ENCODE assay signal across 33 cellular contexts in the genomic region with DNA sequence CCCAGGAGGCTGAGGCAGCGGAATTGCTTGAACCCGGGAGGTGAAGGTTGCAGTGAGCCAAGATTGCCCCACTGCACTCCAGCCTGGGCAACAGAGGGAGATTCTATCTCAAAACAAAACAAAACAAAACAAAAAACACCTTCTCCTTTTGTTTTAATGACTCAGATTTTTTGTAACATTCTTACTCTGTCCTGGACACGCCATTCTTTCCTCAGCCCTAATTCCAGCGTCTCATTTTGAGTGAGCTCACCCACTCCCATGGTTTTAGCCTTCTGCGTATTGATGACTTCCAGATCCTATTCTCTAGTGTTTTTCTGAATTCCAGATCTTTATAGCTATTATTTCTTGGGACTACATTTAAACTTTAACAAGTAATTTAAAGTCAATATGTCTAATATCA.
DNase-seq lines count a peak whose midpoint lies in the region; ATAC-seq and TF ChIP-seq lines count a peak whose summit lies in the region.
"Had no signal": no experiment of that assay in that cellular context is flagged by ENCODE, and none has a peak within 500 bp of the region (broad histone marks: within the 10 kb centered on the region; RNA-seq: fewer than 3 reads in every experiment).

No MANE protein-coding gene starts in this region.

- H2BK12ac ChIP-seq in trophoblast cell (ENCODE audit: low read length): no peak overlapping the region

- intact Hi-C loops in activated T-helper 1 cell treated with anti-CD3 and anti-CD28 coated beads, Interleukin-12 subunit alpha, Interleukin-12 subunit beta, Interleukin-2, Interleukin-4 antibody, amounts not matched to agents 30 ng/mL and 10 ng/mL and 1 ng/mL, durations not matched to agents 14 hours and 24 hours and 36 hours (cut with micrococcal nuclease): no loop called here

- H3K36me3 ChIP-seq in trophoblast cell (ENCODE audit: control insufficient read depth in 1 of 2, insufficient read depth in 2 of 2, low read length in 2 of 2): no peaks in the 10 kb centered on the region
- H3K36me3 ChIP-seq: BE2C; BLaER1; BLaER1 treated with 17β-estradiol and CSF1 and Interleukin-3, amounts not matched to agents 10 nM and 100 nM had no signal

- no peak overlapping the region for H3K4ac ChIP-seq in trophoblast cell (ENCODE audit: low read depth, low read length)

- H3K14ac ChIP-seq in trophoblast cell (ENCODE audit: low read length): no peak overlapping the region

- no peaks in the 10 kb centered on the region for H3K79me2 ChIP-seq in trophoblast cell (ENCODE audit: control insufficient read depth, insufficient read depth, low read length, poor library complexity)

- peaks cover 1% of the 10 kb centered on the region for H3K79me1 ChIP-seq in trophoblast cell (ENCODE audit: low read length)

- H2BK5ac ChIP-seq in trophoblast cell (ENCODE audit: low read depth, low read length, poor library complexity): no peak overlapping the region

- no peak overlapping the region for H3K4me3 ChIP-seq in trophoblast cell (ENCODE audit: low read depth, low read length)
- H3K4me3 ChIP-seq: A549; BLaER1; BLaER1 treated with 17β-estradiol and CSF1 and Interleukin-3, amounts not matched to agents 10 nM and 100 nM had no signal

- H3K4me1 Mint-ChIP-seq in T-helper 17 cell (no peaks in the 10 kb centered on the region), nephron progenitor cell (peaks cover 6% of the 10 kb centered on the region)
- H3K4me1 Mint-ChIP-seq in activated T-helper 1 cell treated with anti-CD3 and anti-CD28 coated beads, Interleukin-12 subunit alpha, Interleukin-12 subunit beta, Interleukin-2, Interleukin-4 antibody, amounts not matched to agents 30 ng/mL and 10 ng/mL and 1 ng/mL, durations not matched to agents 14 hours and 24 hours and 36 hours (ENCODE audit: low read depth): no peaks in the 10 kb centered on the region
- H3K4me1 Mint-ChIP-seq: B cell; CD14-positive monocyte; CD4-positive, alpha-beta memory T cell; CD4-positive, CD25-positive, alpha-beta regulatory T cell; CD8-positive, alpha-beta memory T cell had no signal

- H2BK120ac ChIP-seq in trophoblast cell (ENCODE audit: insufficient read depth, low read length, poor library complexity): no peak overlapping the region

- no CpG with 5 or more reads among the region's 5 CpGs for WGBS in trophoblast cell (ENCODE audit: extremely low coverage, insufficient coverage, insufficient read length)

- no peak overlapping the region for H2AK5ac ChIP-seq in trophoblast cell (ENCODE audit: low read length)

- peaks cover 0 to 3% of the 10 kb centered on the region in 2 experiments for H3K4me1 ChIP-seq in trophoblast cell (ENCODE audit: control insufficient read depth in 1 of 2, insufficient read depth in 2 of 2, low read length in 2 of 2)
- H3K4me1 ChIP-seq: BE2C, Caco-2 had no signal

- no peak overlapping the region for H3K23ac ChIP-seq in trophoblast cell (ENCODE audit: low read length)

- ATAC-seq in T-helper 17 cell (no peak), GM18505 (IDR thresholded peaks at IDR 0.05; ENCODE audit: unreplicated experiment) (no peak)
- ATAC-seq: A549; CD8-positive, alpha-beta T cell had no signal

- no peak for TF ChIP-seq CTCF in nephron progenitor cell (IDR thresholded peaks at IDR 0.05)

- peaks cover 34% of the 10 kb centered on the region for H3K27me3 Mint-ChIP-seq in T-helper 17 cell
- peaks cover 8% of the 10 kb centered on the region for H3K27me3 Mint-ChIP-seq in nephron progenitor cell (ENCODE audit: low read depth, poor library complexity)
- H3K27me3 Mint-ChIP-seq in activated T-helper 1 cell treated with anti-CD3 and anti-CD28 coated beads, Interleukin-12 subunit alpha, Interleukin-12 subunit beta, Interleukin-2, Interleukin-4 antibody, amounts not matched to agents 30 ng/mL and 10 ng/mL and 1 ng/mL, durations not matched to agents 14 hours and 24 hours and 36 hours (ENCODE audit: insufficient read depth): peaks cover 6% of the 10 kb centered on the region
- H3K27me3 Mint-ChIP-seq: CD4-positive, CD25-positive, alpha-beta regulatory T cell had no signal

- H3K4me3 Mint-ChIP-seq in T-helper 17 cell (no peak overlapping the region), nephron progenitor cell (no peak overlapping the region)
- no peak overlapping the region for H3K4me3 Mint-ChIP-seq in activated T-helper 1 cell treated with anti-CD3 and anti-CD28 coated beads, Interleukin-12 subunit alpha, Interleukin-12 subunit beta, Interleukin-2, Interleukin-4 antibody, amounts not matched to agents 30 ng/mL and 10 ng/mL and 1 ng/mL, durations not matched to agents 14 hours and 24 hours and 36 hours
- H3K4me3 Mint-ChIP-seq: B cell; CD14-positive monocyte; CD4-positive, alpha-beta memory T cell; CD4-positive, alpha-beta T cell; CD4-positive, CD25-positive, alpha-beta regulatory T cell; CD8-positive, alpha-beta memory T cell; CD8-positive, alpha-beta T cell had no signal

- H3K9ac ChIP-seq in trophoblast cell (ENCODE audit: low read length): no peak overlapping the region
- H3K9ac ChIP-seq: BLaER1; BLaER1 treated with 17β-estradiol and CSF1 and Interleukin-3, amounts not matched to agents 10 nM and 100 nM had no signal

- no peaks in the 10 kb centered on the region for H3K9me3 ChIP-seq in T-helper 17 cell (ENCODE audit: control insufficient read depth, low read length, poor library complexity, severe bottlenecking)
- H3K9me3 ChIP-seq in trophoblast cell (ENCODE audit: insufficient read depth, low read depth, low read length): no peaks in the 10 kb centered on the region
- H3K9me3 ChIP-seq: A549; BE2C; BLaER1; BLaER1 treated with 17β-estradiol and CSF1 and Interleukin-3, amounts not matched to agents 10 nM and 100 nM; Caco-2 had no signal

- H3K27ac ChIP-seq in trophoblast cell (ENCODE audit: low read depth, low read length): no peak overlapping the region
- H3K27ac ChIP-seq: 22Rv1; BLaER1; BLaER1 treated with 17β-estradiol and CSF1 and Interleukin-3, amounts not matched to agents 10 nM and 100 nM; C4-2B had no signal

- no peak overlapping the region for H4K12ac ChIP-seq in trophoblast cell (ENCODE audit: low read depth, low read length)

- H3K9me3 Mint-ChIP-seq in nephron progenitor cell: no peaks in the 10 kb centered on the region
- no peaks in the 10 kb centered on the region for H3K9me3 Mint-ChIP-seq in activated T-helper 1 cell treated with anti-CD3 and anti-CD28 coated beads, Interleukin-12 subunit alpha, Interleukin-12 subunit beta, Interleukin-2, Interleukin-4 antibody, amounts not matched to agents 30 ng/mL and 10 ng/mL and 1 ng/mL, durations not matched to agents 14 hours and 24 hours and 36 hours
- H3K9me3 Mint-ChIP-seq: CD4-positive, alpha-beta memory T cell; CD4-positive, alpha-beta T cell; CD4-positive, CD25-positive, alpha-beta regulatory T cell; CD8-positive, alpha-beta T cell had no signal

- no peak overlapping the region for H3K4me2 ChIP-seq in trophoblast cell (ENCODE audit: low read length)
- H3K4me2 ChIP-seq: A549; BLaER1; BLaER1 treated with 17β-estradiol and CSF1 and Interleukin-3, amounts not matched to agents 10 nM and 100 nM had no signal

- DNase-seq in T-helper 17 cell: no peak
- no peak for DNase-seq in nephron progenitor cell
- DNase-seq in trophoblast cell: peak; percentile 58 to 86
- no peak for DNase-seq in activated T-helper 1 cell treated with anti-CD3 and anti-CD28 coated beads, Interleukin-12 subunit alpha, Interleukin-12 subunit beta, Interleukin-2, Interleukin-4 antibody, amounts not matched to agents 30 ng/mL and 10 ng/mL and 1 ng/mL, durations not matched to agents 14 hours and 24 hours and 36 hours (ENCODE audit: low spot score)
- no peak for DNase-seq in inferior parietal cortex (ENCODE audit: extremely low spot score)
- DNase-seq: 8988T; ACHN; AML-193; BE2C; C1 segment of cervical spinal cord; Caco-2; Calu3; CD4-positive, alpha-beta memory T cell; CD4-positive, alpha-beta T cell; CD4-positive, CD25-positive, alpha-beta regulatory T cell; CD8-positive, alpha-beta memory T cell; CD8-positive, alpha-beta T cell; COR-L47; DMS 273 treated with DMSO at 0.1 percent for 48 hours; DMS153; DMS53; DMS79; DMS79 treated with DMSO at 0.1 percent for 48 hours; DND-41; EL had no signal

- no peak overlapping the region for H4K8ac ChIP-seq in trophoblast cell (ENCODE audit: low read depth, low read length)

- H3K18ac ChIP-seq in trophoblast cell (ENCODE audit: low read length): no peak overlapping the region

- no peak overlapping the region for H2AFZ ChIP-seq in trophoblast cell (ENCODE audit: insufficient read depth, low read length, poor library complexity)

- H3K36me3 Mint-ChIP-seq in T-helper 17 cell (ENCODE audit: low read depth): peaks cover 6% of the 10 kb centered on the region
- no peaks in the 10 kb centered on the region for H3K36me3 Mint-ChIP-seq in nephron progenitor cell (ENCODE audit: low read depth)
- no peaks in the 10 kb centered on the region for H3K36me3 Mint-ChIP-seq in activated T-helper 1 cell treated with anti-CD3 and anti-CD28 coated beads, Interleukin-12 subunit alpha, Interleukin-12 subunit beta, Interleukin-2, Interleukin-4 antibody, amounts not matched to agents 30 ng/mL and 10 ng/mL and 1 ng/mL, durations not matched to agents 14 hours and 24 hours and 36 hours (ENCODE audit: low read depth)
- H3K36me3 Mint-ChIP-seq: CD14-positive monocyte; CD4-positive, alpha-beta memory T cell; CD4-positive, CD25-positive, alpha-beta regulatory T cell; CD8-positive, alpha-beta memory T cell; CD8-positive, alpha-beta T cell had no signal

- H3K27me3 ChIP-seq in trophoblast cell (ENCODE audit: insufficient read depth, low read length): no peaks in the 10 kb centered on the region
- H3K27me3 ChIP-seq: BLaER1; BLaER1 treated with 17β-estradiol and CSF1 and Interleukin-3, amounts not matched to agents 10 nM and 100 nM had no signal

- H3K27ac Mint-ChIP-seq in T-helper 17 cell (peak overlapping the region; percentile 32), nephron progenitor cell (peak overlapping the region; percentile 16)
- no peak overlapping the region for H3K27ac Mint-ChIP-seq in activated T-helper 1 cell treated with anti-CD3 and anti-CD28 coated beads, Interleukin-12 subunit alpha, Interleukin-12 subunit beta, Interleukin-2, Interleukin-4 antibody, amounts not matched to agents 30 ng/mL and 10 ng/mL and 1 ng/mL, durations not matched to agents 14 hours and 24 hours and 36 hours
- H3K27ac Mint-ChIP-seq: B cell; CD4-positive, alpha-beta memory T cell; CD4-positive, alpha-beta T cell; CD4-positive, CD25-positive, alpha-beta regulatory T cell; CD8-positive, alpha-beta memory T cell; CD8-positive, alpha-beta T cell had no signal

- no peak for TF ChIP-seq POLR2A in GM18505 (IDR thresholded peaks at IDR 0.05; ENCODE audit: borderline replicate concordance, extremely low read depth, insufficient read depth, insufficient read length)

- no peak overlapping the region for H4K91ac ChIP-seq in trophoblast cell (ENCODE audit: low read depth, low read length)

Comparison
In these comparisons a context has a peak if more than half of its experiments do, and no peak if none do; other contexts are left out.
1. DNase-seq: peak in trophoblast cell (2 of 2); none in T-helper 17 cell (0 of 3), nephron progenitor cell (single experiment), activated T-helper 1 cell treated with anti-CD3 and anti-CD28 coated beads, Interleukin-12 subunit alpha, Interleukin-12 subunit beta, Interleukin-2, Interleukin-4 antibody, amounts not matched to agents 30 ng/mL and 10 ng/mL and 1 ng/mL, durations not matched to agents 14 hours and 24 hours and 36 hours (single experiment) and inferior parietal cortex (single experiment).